Comparison of ENCODE assay signal across 12 cellular contexts in the genomic region with DNA sequence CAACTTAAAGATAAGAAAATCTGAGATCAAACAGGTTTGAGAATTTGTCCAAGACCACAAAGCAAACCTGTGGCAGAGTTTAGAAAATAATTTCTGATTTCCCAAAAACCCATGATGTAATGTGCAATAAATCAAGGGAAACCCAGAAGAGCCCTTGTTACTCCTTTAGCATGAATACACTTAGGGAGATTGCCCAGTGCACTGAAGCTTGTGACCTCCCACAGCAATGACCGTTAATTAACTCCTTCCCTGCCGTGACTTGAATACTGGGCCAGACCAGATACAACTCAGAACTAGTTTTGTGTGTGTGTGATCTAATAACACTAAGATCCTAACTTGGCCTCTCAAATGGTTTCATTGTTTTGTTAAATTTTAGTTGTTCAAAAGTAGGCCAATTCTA. TPM values are rescaled to one million over a fixed set of nuclear protein-coding genes. Genes with fewer than 3 reads are reported as not detected.
DNase-seq lines count a peak whose midpoint lies in the region; ATAC-seq and TF ChIP-seq lines count a peak whose summit lies in the region.
"Had no signal": no experiment of that assay in that cellular context is flagged by ENCODE, and none has a peak within 500 bp of the region (broad histone marks: within the 10 kb centered on the region; RNA-seq: fewer than 3 reads in every experiment).

No MANE protein-coding gene starts in this region.

- CTCF ChIA-PET in T-cell (lab: Charles Lee) = no interaction called here

- TF ChIP-seq POLR2A in prostate gland (IDR thresholded peaks at IDR 0.05) = no peak

- H3K27ac Mint-ChIP-seq in activated naive CD4-positive, alpha-beta T cell treated with anti-CD3 and anti-CD28 coated beads, Interleukin-2, amount 50 U/mL, for 24 hours = no peak overlapping the region
- H3K27ac Mint-ChIP-seq in T-cell = peak overlapping the region; percentile 0 to 70

- H3K4me3 ChIP-seq in thoracic aorta (peak overlapping the region; percentile 85), prostate gland (no peak overlapping the region)

- H3K4me1 Mint-ChIP-seq in activated naive CD4-positive, alpha-beta T cell treated with anti-CD3 and anti-CD28 coated beads, Interleukin-2, amount 50 U/mL, for 24 hours = peaks cover 34% of the 10 kb centered on the region
- peaks cover 23 to 44% (median 36%) of the 10 kb centered on the region in 3 donors for H3K4me1 Mint-ChIP-seq in T-cell

- H3K9me3 Mint-ChIP-seq in activated naive CD4-positive, alpha-beta T cell treated with anti-CD3 and anti-CD28 coated beads, Interleukin-2, amount 50 U/mL, for 24 hours = no peaks in the 10 kb centered on the region
- no peaks in the 10 kb centered on the region for H3K9me3 Mint-ChIP-seq in T-cell

- H3K27me3 Mint-ChIP-seq in activated naive CD4-positive, alpha-beta T cell treated with anti-CD3 and anti-CD28 coated beads, Interleukin-2, amount 50 U/mL, for 24 hours = no peaks in the 10 kb centered on the region
- no peaks in the 10 kb centered on the region for H3K27me3 Mint-ChIP-seq in T-cell

- H3K9me3 ChIP-seq in thoracic aorta (no peaks in the 10 kb centered on the region), prostate gland (no peaks in the 10 kb centered on the region)
- H3K9me3 ChIP-seq: spleen had no signal

- intact Hi-C loops in prostate gland (cut with DNase I) = loop anchor here (5.0 kb wide), 2 partner anchors 98 to 158 kb away; a partner anchor contains a TSS

- peaks cover 5% of the 10 kb centered on the region for H3K36me3 Mint-ChIP-seq in activated naive CD4-positive, alpha-beta T cell treated with anti-CD3 and anti-CD28 coated beads, Interleukin-2, amount 50 U/mL, for 24 hours
- H3K36me3 Mint-ChIP-seq in T-cell = peaks cover 2% of the 10 kb centered on the region

- POLR2A ChIA-PET in T-cell (lab: Charles Lee) = no interaction called here

- ATAC-seq in T-cell (replicated peaks in 1 of 4) (no peak), thoracic aorta (ENCODE audit: insufficient number of reproducible peaks, low FRiP score, low read depth) (no peak), GM18873 (IDR thresholded peaks at IDR 0.05; ENCODE audit: low FRiP score, unreplicated experiment) (no peak)

- H3K4me1 ChIP-seq in thoracic aorta (ENCODE audit: control insufficient read depth in 1 of 2, low read depth in 2 of 2) (peaks cover 18 to 32% of the 10 kb centered on the region in 2 donors), prostate gland (replicated peaks) (peaks cover 11% of the 10 kb centered on the region)

- TF ChIP-seq CTCF in thoracic aorta (IDR thresholded peaks at IDR 0.05) (no peak), prostate gland (IDR thresholded peaks at IDR 0.05) (no peak)

- no peak overlapping the region for H3K27ac ChIP-seq in thoracic aorta
- no peak overlapping the region for H3K27ac ChIP-seq in prostate gland
- H3K27ac ChIP-seq: spleen had no signal

- H3K36me3 ChIP-seq in thoracic aorta (no peaks in the 10 kb centered on the region), prostate gland (no peaks in the 10 kb centered on the region)
- H3K36me3 ChIP-seq: spleen had no signal

- H3K4me3 Mint-ChIP-seq in activated naive CD4-positive, alpha-beta T cell treated with anti-CD3 and anti-CD28 coated beads, Interleukin-2, amount 50 U/mL, for 24 hours = peak overlapping the region; percentile 90
- H3K4me3 Mint-ChIP-seq in T-cell = peak overlapping the region; percentile 22 to 89 (median 85)

- 38% methylated on average over 2 of the region's 2 CpGs for WGBS in prostate gland

- H3K27me3 ChIP-seq in thoracic aorta (replicated peaks; ENCODE audit: insufficient read depth) = no peaks in the 10 kb centered on the region
- no peaks in the 10 kb centered on the region for H3K27me3 ChIP-seq in prostate gland (replicated peaks; ENCODE audit: insufficient read depth)
- H3K27me3 ChIP-seq: spleen had no signal

- no peak for DNase-seq in activated naive CD4-positive, alpha-beta T cell (lab: John Stamatoyannopoulos, UW)
- no peak for DNase-seq in T-cell
- peak; percentile 55 for DNase-seq in glomerular visceral epithelial cell (ENCODE audit: extremely low spot score)
- DNase-seq in thoracic aorta (ENCODE audit: low spot score) = no peak
- no peak for DNase-seq in NCI-H187 (lab: John Stamatoyannopoulos, UW)
- no peak for DNase-seq in prostate gland (ENCODE audit: low spot score)
- DNase-seq: activated CD4-positive, alpha-beta T cell treated with anti-CD3 and anti-CD28 coated beads for 48 hours; cortex of kidney; KG1; spleen had no signal

RNA-seq across cellular contexts. Expression of a gene that starts 2.5 kb away (rescaled TPM):
- total RNA-seq in T-cell (10 to 100 TPM; 30.9 to 51.8 (median 49.0) TPM), thoracic aorta (10 to 100 TPM; 66.4 to 69.5 TPM), prostate gland (10 to 100 TPM; 33.7 to 35.3 TPM)

RNA-seq across cellular contexts. Expression of a gene that starts 53.5 kb away (rescaled TPM):
- 10 to 100 TPM in 4 of 5 donors, 1 to 10 TPM in 1; 9.4 to 18.2 (median 14.7) TPM for total RNA-seq in T-cell
- total RNA-seq in thoracic aorta = 10 to 100 TPM; 12.3 to 27.1 TPM
- 10 to 100 TPM; 12.2 to 14.8 TPM for total RNA-seq in prostate gland
